ENCODE assay signal across 9 cellular contexts in genomic region chr6:148565931-148566663, GRCh38.
A peak's percentile ranks its signal among the peaks of the same experiment; 100 is the strongest.
DNase-seq lines count a peak whose midpoint lies in the region; ATAC-seq and TF ChIP-seq lines count a peak whose summit lies in the region.
"Had no signal": no experiment of that assay in that cellular context is flagged by ENCODE, and none has a peak within 500 bp of the region (broad histone marks: within the 10 kb centered on the region; RNA-seq: fewer than 3 reads in every experiment).

No MANE protein-coding gene starts in this region.

- no peaks in the 10 kb centered on the region for H3K4me1 ChIP-seq in HEK293 (ENCODE audit: control insufficient read depth, insufficient read depth, low read length)

- H3K27ac ChIP-seq in HEK293 (ENCODE audit: extremely low read depth, low read depth, low read length), result no peak overlapping the region

- H3K4me3 Mint-ChIP-seq in CD14-positive monocyte, result peak overlapping the region in 1 of 2 donors; percentile 48
- H3K4me3 Mint-ChIP-seq in progenitor cell of endocrine pancreas (ENCODE audit: low read depth), result no peak overlapping the region
- H3K4me3 Mint-ChIP-seq: activated naive CD8-positive, alpha-beta T cell had no signal

- POLR2A ChIA-PET in HEK293 (lab: Yijun Ruan, JAX), result no interaction called here

- no peak for TF ChIP-seq CTCF in CD14-positive monocyte (IDR thresholded peaks at IDR 0.05)
- no peak for TF ChIP-seq CTCF in HEK293 (tag by site-specific recombination; IDR thresholded peaks at IDR 0.05)
- TF ChIP-seq CTCF in progenitor cell of endocrine pancreas (IDR thresholded peaks at IDR 0.05; ENCODE audit: unreplicated experiment), result no peak

- H3K4me3 ChIP-seq in HEK293 (ENCODE audit: low read depth, low read length), result no peak overlapping the region

- H3K27me3 Mint-ChIP-seq in CD14-positive monocyte (ENCODE audit: low read depth in 3 of 3) (peaks cover 13 to 22% (median 15%) of the 10 kb centered on the region in 3 donors), progenitor cell of endocrine pancreas (peaks cover 39% of the 10 kb centered on the region)

- ATAC-seq in left cardiac atrium, result peak; percentile 63 to 93

- H3K36me3 Mint-ChIP-seq in CD14-positive monocyte, result no peaks in the 10 kb centered on the region
- H3K36me3 Mint-ChIP-seq in progenitor cell of endocrine pancreas (ENCODE audit: insufficient read depth), result no peaks in the 10 kb centered on the region
- H3K36me3 Mint-ChIP-seq: activated naive CD8-positive, alpha-beta T cell had no signal

- H3K36me3 ChIP-seq in HEK293 (ENCODE audit: control insufficient read depth in 2 of 2, insufficient read depth in 1 of 2, low read length in 2 of 2), result no peaks in the 10 kb centered on the region

- H3K9me3 Mint-ChIP-seq in CD14-positive monocyte (peaks cover 0 to 3% (median 0%) of the 10 kb centered on the region in 7 donors), progenitor cell of endocrine pancreas (ENCODE audit: low read depth) (no peaks in the 10 kb centered on the region)

- no peaks in the 10 kb centered on the region for H3K9me3 ChIP-seq in HEK293 (ENCODE audit: control insufficient read depth, insufficient read depth, low read depth, low read length)

- CTCF ChIA-PET in HEK293 (lab: Yijun Ruan, JAX), result no interaction called here

- peaks cover 26% of the 10 kb centered on the region for H3K4me1 Mint-ChIP-seq in CD14-positive monocyte
- no peaks in the 10 kb centered on the region for H3K4me1 Mint-ChIP-seq in progenitor cell of endocrine pancreas (ENCODE audit: low read depth)

- intact Hi-C loops in CD14-positive monocyte (cut with micrococcal nuclease) (loop anchor here in 1 of 2 donors (10.0 kb wide), 1 partner anchor 179 kb away; the partner anchor contains the start of gene UST), left cardiac atrium (cut with DNase I) (no loop called here)

- H3K27ac Mint-ChIP-seq in CD14-positive monocyte (peak overlapping the region; percentile 12 to 96 (median 68)), progenitor cell of endocrine pancreas (no peak overlapping the region)
- H3K27ac Mint-ChIP-seq: activated naive CD8-positive, alpha-beta T cell had no signal

- peak; percentile 62 for DNase-seq in CD14-positive monocyte (ENCODE audit: low spot score)
- DNase-seq in SKM-1 (lab: John Stamatoyannopoulos, UW; ENCODE audit: unreplicated experiment), result peak; percentile 23
- DNase-seq in left cardiac atrium, result peak; percentile 67
- DNase-seq in NCI-H345 treated with DMSO at 0.1 percent for 48 hours (lab: John Stamatoyannopoulos, UW; ENCODE audit: unreplicated experiment), result no peak
- no peak for DNase-seq in nucleus accumbens (lab: John Stamatoyannopoulos, UW)
- DNase-seq in retina, result no peak
- no peak for DNase-seq in progenitor cell of endocrine pancreas (ENCODE audit: low spot score, unreplicated experiment)

TF ChIP-seq in HEK293, 187 proteins besides CTCF, POLR2A, EP300 and RAD21:
- no peak for TF ChIP-seq MYNN (tag by site-specific recombination; IDR thresholded peaks at IDR 0.05; ENCODE audit: borderline replicate concordance)
- TF ChIP-seq ZFHX2 (tag by site-specific recombination; conservative IDR thresholded peaks at IDR 0.05), result 0 out of 2 replicates have a peak, but pooled peaks have one; percentile 8

Comparison
In these comparisons a context has a peak if more than half of its experiments do, and no peak if none do; other contexts are left out.
1. DNase-seq: peak in CD14-positive monocyte (single experiment), SKM-1 (single experiment) and left cardiac atrium (single experiment); none in NCI-H345 treated with DMSO at 0.1 percent for 48 hours (single experiment), nucleus accumbens (0 of 56), retina (single experiment) and progenitor cell of endocrine pancreas (single experiment).